In genomic region chrX:72554448-72555140, GRCh38 we compare ENCODE assay signal across 11 cellular contexts. TPM values are rescaled to one million over a fixed set of nuclear protein-coding genes. Genes with fewer than 3 reads are reported as not detected.
A peak's percentile ranks its signal among the peaks of the same experiment; 100 is the strongest.
DNase-seq lines count a peak whose midpoint lies in the region; ATAC-seq and TF ChIP-seq lines count a peak whose summit lies in the region.
"Had no signal": no experiment of that assay in that cellular context is flagged by ENCODE, and none has a peak within 500 bp of the region (broad histone marks: within the 10 kb centered on the region; RNA-seq: fewer than 3 reads in every experiment).

No MANE protein-coding gene starts in this region.

- H3K36me3 ChIP-seq in BE2C: no peaks in the 10 kb centered on the region
- H3K36me3 ChIP-seq in Panc1 (ENCODE audit: control insufficient read depth, insufficient read depth, low read length): no peaks in the 10 kb centered on the region; the same call in 1 of the 2 replicates

- in situ Hi-C loops in Panc1 (cut with HindIII; ENCODE audit: low pct_unique_long_range_greater_than_20kb, low sequenced_read_pairs): no loop called here

- TF ChIP-seq CTCF in BE2C (IDR thresholded peaks at IDR 0.05; ENCODE audit: low read depth, low read length) (peak; percentile 26), Panc1 (IDR thresholded peaks at IDR 0.05) (peak; percentile 14; the same call in 1 of the 2 replicates)

- peak; percentile 69 for DNase-seq in BE2C
- DNase-seq in HPDE6-E6E7 (ENCODE audit: extremely low spot score): peak; percentile 4
- no peak for DNase-seq in Panc1 (ENCODE audit: low read depth, low spot score)
- DNase-seq in CD1c-positive myeloid dendritic cell (ENCODE audit: extremely low spot score): no peak
- no peak for DNase-seq in stimulated activated CD4-positive, alpha-beta T cell treated with anti-CD3 and anti-CD28 coated beads, Interleukin-1b, Interleukin-23, amount 100 ng/mL, for 48 hours
- DNase-seq: IMR-90, midbrain had no signal

- no peak overlapping the region for H3K27ac ChIP-seq in Panc1 (ENCODE audit: low read length)
- H3K27ac ChIP-seq: BLaER1 treated with 17β-estradiol and CSF1 and Interleukin-3, amounts not matched to agents 10 nM and 100 nM had no signal

- no TSS peak for BruUV-seq in Panc1 (replicated peaks; lab: Mats Ljungman, UMichigan)

- H3K4me1 ChIP-seq in BE2C: peaks cover 5% of the 10 kb centered on the region
- no peaks in the 10 kb centered on the region for H3K4me1 ChIP-seq in Panc1 (ENCODE audit: control insufficient read depth, insufficient read depth, low read length)
- H3K4me1 ChIP-seq: BLaER1 treated with 17β-estradiol and CSF1 and Interleukin-3, amounts not matched to agents 10 nM and 100 nM had no signal

- H3K4me3 ChIP-seq in BE2C (ENCODE audit: low read depth, low read length) (peak overlapping the region; percentile 38), Panc1 (ENCODE audit: low read depth in 2 of 2, low read length in 2 of 2) (no peak overlapping the region), iPS-18c (ENCODE audit: insufficient read depth, low read depth, low read length) (peak overlapping the region; percentile 31)
- H3K4me3 ChIP-seq: BLaER1 treated with 17β-estradiol and CSF1 and Interleukin-3, amounts not matched to agents 10 nM and 100 nM had no signal

- no peaks in the 10 kb centered on the region for H3K27me3 ChIP-seq in BE2C
- no peaks in the 10 kb centered on the region for H3K27me3 ChIP-seq in Panc1 (ENCODE audit: control insufficient read depth, insufficient read depth, low read length)

- no peak for ATAC-seq in Panc1
- ATAC-seq in HG03045 (IDR thresholded peaks at IDR 0.05; ENCODE audit: unreplicated experiment): no peak
- no peak for ATAC-seq in GM18907 (IDR thresholded peaks at IDR 0.05; ENCODE audit: unreplicated experiment)

- intact Hi-C loops in Panc1 (cut with micrococcal nuclease; ENCODE audit: unreplicated experiment): no loop called here

- no peaks in the 10 kb centered on the region for H3K9me3 ChIP-seq in BE2C
- no peaks in the 10 kb centered on the region for H3K9me3 ChIP-seq in Panc1 (ENCODE audit: control insufficient read depth, insufficient read depth, low read depth, low read length)
- H3K9me3 ChIP-seq in iPS-18c (ENCODE audit: control insufficient read depth, insufficient read depth, low read length): no peaks in the 10 kb centered on the region

- CTCF ChIA-PET in Panc1 (lab: Charles Lee): no interaction called here

- POLR2A ChIA-PET in Panc1 (lab: Charles Lee): no interaction called here

RNA-seq across cellular contexts. Expression of gene HDAC8, which starts 18.0 kb away (rescaled TPM):
- polyA plus RNA-seq in BE2C (2012; ENCODE audit: insufficient read depth, insufficient read length, low read depth): 22.2 TPM
- 33.5 TPM for total RNA-seq in Panc1 (2021; ENCODE audit: unreplicated experiment)
- 30.0 TPM for polyA plus RNA-seq in Panc1 (2012; ENCODE audit: insufficient read length)

Comparison
In these comparisons a context has a peak if more than half of its experiments do, and no peak if none do; other contexts are left out.
1. DNase-seq: peak in BE2C (single experiment) and HPDE6-E6E7 (single experiment); none in Panc1 (single experiment), CD1c-positive myeloid dendritic cell (single experiment) and stimulated activated CD4-positive, alpha-beta T cell treated with anti-CD3 and anti-CD28 coated beads, Interleukin-1b, Interleukin-23, amount 100 ng/mL, for 48 hours (single experiment).
2. H3K4me3 ChIP-seq: peak in BE2C (single experiment) and iPS-18c (single experiment); none in Panc1 (0 of 2).